In genomic region chr10:69631566-69631965, GRCh38 we compare ENCODE assay signal across 18 cellular contexts. TPM values are rescaled to one million over a fixed set of nuclear protein-coding genes. Genes with fewer than 3 reads are reported as not detected.
DNase-seq lines count a peak whose midpoint lies in the region; ATAC-seq and TF ChIP-seq lines count a peak whose summit lies in the region.
"Had no signal": no experiment of that assay in that cellular context is flagged by ENCODE, and none has a peak within 500 bp of the region (broad histone marks: within the 10 kb centered on the region; RNA-seq: fewer than 3 reads in every experiment).

No MANE protein-coding gene starts in this region.

- ATAC-seq in T-helper 17 cell (no peak), HG03469 (IDR thresholded peaks at IDR 0.05; ENCODE audit: unreplicated experiment) (no peak), GM18498 (IDR thresholded peaks at IDR 0.05; ENCODE audit: unreplicated experiment) (no peak)
- no peak for ATAC-seq in stimulated activated effector memory CD8-positive, alpha-beta T cell treated with anti-CD3 and anti-CD28 coated beads, Interleukin-12 subunit alpha, Interleukin-12 subunit beta, amount 100 ng/mL, for 72 hours

- no peak for DNase-seq in activated naive CD4-positive, alpha-beta T cell (lab: John Stamatoyannopoulos, UW)
- DNase-seq in T-helper 17 cell (no peak), endothelial cell (ENCODE audit: low spot score) (no peak), CD14-positive monocyte (ENCODE audit: low spot score) (no peak)
- DNase-seq in stimulated activated effector memory CD8-positive, alpha-beta T cell treated with anti-CD3 and anti-CD28 coated beads, Interleukin-12 subunit alpha, Interleukin-12 subunit beta, amount 100 ng/mL, for 72 hours (ENCODE audit: low spot score in 2 of 2), result no peak
- DNase-seq: erythroblast; GF-D8; mesenchymal stem cell; NCI-H1417 treated with DMSO at 0.1 percent for 48 hours; NCI-H2171 treated with DMSO at 0.1 percent for 48 hours; NCI-H748 treated with DMSO at 0.1 percent for 48 hours; PC-9; stimulated activated CD4-positive, alpha-beta T cell treated with anti-CD3 and anti-CD28 coated beads, Interleukin-4, amount 100 ng/mL, for 1 hour; stimulated activated CD8-positive, alpha-beta memory T cell treated with anti-CD3 and anti-CD28 coated beads, Interleukin-4, amount 100 ng/mL, for 48 hours; thyroid gland had no signal

- H3K9me3 ChIP-seq in T-helper 17 cell (ENCODE audit: control insufficient read depth, low read length, poor library complexity, severe bottlenecking), result no peaks in the 10 kb centered on the region
- H3K9me3 ChIP-seq: thyroid gland had no signal

- H3K27ac Mint-ChIP-seq in activated naive CD4-positive, alpha-beta T cell treated with anti-CD3 and anti-CD28 coated beads, Interleukin-2, amount 50 U/mL, for 24 hours, result peak overlapping the region; percentile 30
- H3K27ac Mint-ChIP-seq in T-helper 17 cell (peak overlapping the region; percentile 47), endothelial cell (ENCODE audit: unreplicated experiment) (no peak overlapping the region), CD14-positive monocyte (peak overlapping the region in 1 of 7 donors; percentile 14)
- no peak overlapping the region for H3K27ac Mint-ChIP-seq in stimulated activated effector memory CD8-positive, alpha-beta T cell treated with anti-CD3 and anti-CD28 coated beads, Interleukin-12 subunit alpha, Interleukin-12 subunit beta, amount 100 ng/mL, for 72 hours

- H3K4me1 Mint-ChIP-seq in activated naive CD4-positive, alpha-beta T cell treated with anti-CD3 and anti-CD28 coated beads, Interleukin-2, amount 50 U/mL, for 24 hours, result peaks cover 21% of the 10 kb centered on the region
- H3K4me1 Mint-ChIP-seq in T-helper 17 cell, result peaks cover 6% of the 10 kb centered on the region
- peaks cover 4% of the 10 kb centered on the region for H3K4me1 Mint-ChIP-seq in endothelial cell (ENCODE audit: unreplicated experiment)
- H3K4me1 Mint-ChIP-seq in stimulated activated effector memory CD8-positive, alpha-beta T cell treated with anti-CD3 and anti-CD28 coated beads, Interleukin-12 subunit alpha, Interleukin-12 subunit beta, amount 100 ng/mL, for 72 hours, result peaks cover 8% of the 10 kb centered on the region
- H3K4me1 Mint-ChIP-seq in CD14-positive monocyte, result peaks cover 3% of the 10 kb centered on the region

- no peaks in the 10 kb centered on the region for H3K36me3 Mint-ChIP-seq in activated naive CD4-positive, alpha-beta T cell treated with anti-CD3 and anti-CD28 coated beads, Interleukin-2, amount 50 U/mL, for 24 hours
- H3K36me3 Mint-ChIP-seq in T-helper 17 cell (ENCODE audit: low read depth) (no peaks in the 10 kb centered on the region), endothelial cell (ENCODE audit: low read depth, unreplicated experiment) (peaks cover 21% of the 10 kb centered on the region), CD14-positive monocyte (no peaks in the 10 kb centered on the region)
- peaks cover 6% of the 10 kb centered on the region for H3K36me3 Mint-ChIP-seq in stimulated activated effector memory CD8-positive, alpha-beta T cell treated with anti-CD3 and anti-CD28 coated beads, Interleukin-12 subunit alpha, Interleukin-12 subunit beta, amount 100 ng/mL, for 72 hours

- H3K9me3 Mint-ChIP-seq in activated naive CD4-positive, alpha-beta T cell treated with anti-CD3 and anti-CD28 coated beads, Interleukin-2, amount 50 U/mL, for 24 hours, result no peaks in the 10 kb centered on the region
- no peaks in the 10 kb centered on the region for H3K9me3 Mint-ChIP-seq in endothelial cell (ENCODE audit: unreplicated experiment)
- H3K9me3 Mint-ChIP-seq in stimulated activated effector memory CD8-positive, alpha-beta T cell treated with anti-CD3 and anti-CD28 coated beads, Interleukin-12 subunit alpha, Interleukin-12 subunit beta, amount 100 ng/mL, for 72 hours, result no peaks in the 10 kb centered on the region
- peaks cover 0 to 5% (median 0%) of the 10 kb centered on the region in 7 donors for H3K9me3 Mint-ChIP-seq in CD14-positive monocyte

- no peak for TF ChIP-seq CTCF in endothelial cell (IDR thresholded peaks at IDR 0.05; ENCODE audit: unreplicated experiment)
- TF ChIP-seq CTCF in CD14-positive monocyte (IDR thresholded peaks at IDR 0.05), result no peak

- intact Hi-C loops in CD14-positive monocyte (cut with micrococcal nuclease), result no loop called here

- no peaks in the 10 kb centered on the region for H3K27me3 Mint-ChIP-seq in activated naive CD4-positive, alpha-beta T cell treated with anti-CD3 and anti-CD28 coated beads, Interleukin-2, amount 50 U/mL, for 24 hours
- H3K27me3 Mint-ChIP-seq in T-helper 17 cell (no peaks in the 10 kb centered on the region), endothelial cell (ENCODE audit: unreplicated experiment) (peaks cover 14% of the 10 kb centered on the region), CD14-positive monocyte (ENCODE audit: low read depth in 3 of 3) (peaks cover 27 to 36% (median 35%) of the 10 kb centered on the region in 3 donors)

- H3K4me3 Mint-ChIP-seq in activated naive CD4-positive, alpha-beta T cell treated with anti-CD3 and anti-CD28 coated beads, Interleukin-2, amount 50 U/mL, for 24 hours, result peak overlapping the region; percentile 75
- H3K4me3 Mint-ChIP-seq in T-helper 17 cell, result peak overlapping the region; percentile 81
- H3K4me3 Mint-ChIP-seq in endothelial cell (ENCODE audit: unreplicated experiment), result peak overlapping the region; percentile 81
- H3K4me3 Mint-ChIP-seq in stimulated activated effector memory CD8-positive, alpha-beta T cell treated with anti-CD3 and anti-CD28 coated beads, Interleukin-12 subunit alpha, Interleukin-12 subunit beta, amount 100 ng/mL, for 72 hours, result peak overlapping the region; percentile 63
- peak overlapping the region in 1 of 2 donors; percentile 66 for H3K4me3 Mint-ChIP-seq in CD14-positive monocyte

RNA-seq across cellular contexts. Expression of gene FAM241B, which starts 1.5 kb away (rescaled TPM):
- total RNA-seq in T-helper 17 cell (1 to 10 TPM; 8.1 TPM), endothelial cell (ENCODE audit: unreplicated experiment) (7.1 TPM)
- polyA plus RNA-seq in CD14-positive monocyte, result not detected

RNA-seq across cellular contexts. Expression of gene NEUROG3, which starts 58.3 kb away (rescaled TPM):
- total RNA-seq in T-helper 17 cell (not detected), endothelial cell (ENCODE audit: unreplicated experiment) (not detected)
- not detected for polyA plus RNA-seq in CD14-positive monocyte
- total RNA-seq: PC-9 had no signal

Comparison
In these comparisons a context has a peak if more than half of its experiments do, and no peak if none do; other contexts are left out.
1. H3K27ac Mint-ChIP-seq: peak in activated naive CD4-positive, alpha-beta T cell treated with anti-CD3 and anti-CD28 coated beads, Interleukin-2, amount 50 U/mL, for 24 hours (single experiment) and T-helper 17 cell (single experiment); none in endothelial cell (single experiment) and stimulated activated effector memory CD8-positive, alpha-beta T cell treated with anti-CD3 and anti-CD28 coated beads, Interleukin-12 subunit alpha, Interleukin-12 subunit beta, amount 100 ng/mL, for 72 hours (single experiment).